ENCODE assay signal across 11 cellular contexts in the genomic region with DNA sequence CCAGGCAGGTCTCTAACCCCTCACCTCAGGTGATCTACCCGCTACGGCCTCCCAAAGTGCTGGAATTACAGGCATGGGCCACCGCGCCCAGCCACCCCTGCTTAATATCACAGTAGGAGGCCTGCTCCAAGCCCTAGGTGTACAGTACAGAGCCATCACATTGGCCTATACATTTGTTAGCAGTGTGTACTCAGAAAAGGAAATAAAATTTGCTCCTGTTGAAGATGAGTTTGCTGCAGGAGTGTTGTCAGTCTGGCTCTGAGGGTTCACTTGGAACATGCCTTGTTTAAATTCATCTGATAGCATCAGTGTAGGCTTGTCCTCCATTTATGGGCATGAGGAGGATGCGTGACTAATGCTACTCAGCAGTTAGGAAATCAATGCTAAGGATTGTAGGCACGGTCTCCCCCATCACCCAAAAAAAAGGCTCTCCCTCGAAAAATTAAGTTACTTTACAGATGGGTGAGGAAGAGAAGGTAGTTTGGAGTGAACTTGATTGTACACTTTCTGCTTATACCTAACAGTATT.
DNase-seq lines count a peak whose midpoint lies in the region; ATAC-seq and TF ChIP-seq lines count a peak whose summit lies in the region.
"Had no signal": no experiment of that assay in that cellular context is flagged by ENCODE, and none has a peak within 500 bp of the region (broad histone marks: within the 10 kb centered on the region; RNA-seq: fewer than 3 reads in every experiment).

No MANE protein-coding gene starts in this region.

- H3K36me3 ChIP-seq in stomach smooth muscle (ENCODE audit: control insufficient read depth in 2 of 2, insufficient read depth in 2 of 2, low read length in 2 of 2), result no peaks in the 10 kb centered on the region
- H3K36me3 ChIP-seq: HAP-1 had no signal

- DNase-seq in HCEC 1CT (peak; percentile 92), foreskin fibroblast (peak; percentile 81 to 87), NCI-H1105 treated with DMSO at 0.1 percent for 48 hours (lab: John Stamatoyannopoulos, UW) (no peak)
- DNase-seq in activated CD4-positive, CD25-positive, alpha-beta regulatory T cell (lab: John Stamatoyannopoulos, UW), result no peak
- DNase-seq in stimulated activated CD4-positive, alpha-beta T cell treated with anti-CD3 and anti-CD28 coated beads, Interleukin-4, amount 100 ng/mL, for 1 hour, result no peak
- DNase-seq in stimulated activated CD4-positive, alpha-beta T cell treated with anti-CD3 and anti-CD28 coated beads, Interleukin-15, amount 100 ng/mL, for 24 hours, result no peak
- DNase-seq: activated CD8-positive, alpha-beta memory T cell treated with anti-CD3 and anti-CD28 coated beads, Interleukin-2, amount 50 U/mL, for 48 hours; cortex of kidney had no signal

- no peak for TF ChIP-seq CTCF in foreskin fibroblast (IDR thresholded peaks at IDR 0.05; ENCODE audit: low read depth, low read length)

- peak overlapping the region in 1 of 2 donors; percentile 46 for H3K9ac ChIP-seq in stomach smooth muscle (ENCODE audit: low read length in 2 of 2)

- no peak overlapping the region for H3K4me3 ChIP-seq in foreskin fibroblast (ENCODE audit: low read depth in 1 of 2, low read length in 2 of 2)
- no peak overlapping the region for H3K4me3 ChIP-seq in stomach smooth muscle (ENCODE audit: low read length in 2 of 2)
- H3K4me3 ChIP-seq: HAP-1 had no signal

- no peaks in the 10 kb centered on the region for H3K27me3 ChIP-seq in stomach smooth muscle (ENCODE audit: control insufficient read depth in 1 of 2, insufficient read depth in 2 of 2, low read length in 2 of 2)

- H3K9me3 ChIP-seq in stomach smooth muscle (ENCODE audit: control insufficient read depth in 2 of 2, low read length in 2 of 2), result no peaks in the 10 kb centered on the region
- H3K9me3 ChIP-seq: HAP-1 had no signal

- peak; percentile 53 for ATAC-seq in SK-N-SH treated with all-trans-retinoic acid at 6 μM for 48 hours

- peaks cover 35% of the 10 kb centered on the region for H3K4me1 ChIP-seq in stomach smooth muscle (ENCODE audit: control insufficient read depth, insufficient read depth, low read length)

- peak overlapping the region; percentile 58 for H3K27ac ChIP-seq in stomach smooth muscle (ENCODE audit: low read length)

TF ChIP-seq in SK-N-SH treated with all-trans-retinoic acid at 6 μM for 48 hours, 23 proteins besides CTCF, POLR2A, EP300 and RAD21:
- TF ChIP-seq ZFP30 (CRISPR knock-in tag; IDR thresholded peaks at IDR 0.05) (no peak), BACH2 (CRISPR knock-in tag; IDR thresholded peaks at IDR 0.05; ENCODE audit: borderline replicate concordance) (no peak), CREB5 (CRISPR knock-in tag; IDR thresholded peaks at IDR 0.05; ENCODE audit: low read depth) (no peak), CSDC2 (CRISPR knock-in tag; IDR thresholded peaks at IDR 0.05) (no peak), TCF4 (CRISPR knock-in tag; IDR thresholded peaks at IDR 0.05; ENCODE audit: borderline replicate concordance) (no peak), ARNTL (CRISPR knock-in tag; IDR thresholded peaks at IDR 0.05; ENCODE audit: borderline replicate concordance, low read depth) (no peak), ZNF565 (CRISPR knock-in tag; conservative IDR thresholded peaks at IDR 0.05; ENCODE audit: low read depth) (no peak), POU6F1 (CRISPR knock-in tag; IDR thresholded peaks at IDR 0.05; ENCODE audit: borderline replicate concordance, low read depth) (no peak), ZNF70 (CRISPR knock-in tag; IDR thresholded peaks at IDR 0.05) (no peak), OSR1 (CRISPR knock-in tag; IDR thresholded peaks at IDR 0.05) (no peak), ZC3H10 (CRISPR knock-in tag; IDR thresholded peaks at IDR 0.05) (no peak), RARB (CRISPR knock-in tag; IDR thresholded peaks at IDR 0.05) (no peak), ESRRG (CRISPR knock-in tag; IDR thresholded peaks at IDR 0.05) (no peak), GLIS3 (CRISPR knock-in tag; IDR thresholded peaks at IDR 0.05) (no peak), PPARA (CRISPR knock-in tag; IDR thresholded peaks at IDR 0.05; ENCODE audit: borderline replicate concordance) (no peak), ISL1 (CRISPR knock-in tag; IDR thresholded peaks at IDR 0.05) (no peak), SNAI2 (CRISPR knock-in tag; IDR thresholded peaks at IDR 0.05) (no peak), ZFP3 (CRISPR knock-in tag; IDR thresholded peaks at IDR 0.05) (no peak)
- TF ChIP-seq, protein P1, sequence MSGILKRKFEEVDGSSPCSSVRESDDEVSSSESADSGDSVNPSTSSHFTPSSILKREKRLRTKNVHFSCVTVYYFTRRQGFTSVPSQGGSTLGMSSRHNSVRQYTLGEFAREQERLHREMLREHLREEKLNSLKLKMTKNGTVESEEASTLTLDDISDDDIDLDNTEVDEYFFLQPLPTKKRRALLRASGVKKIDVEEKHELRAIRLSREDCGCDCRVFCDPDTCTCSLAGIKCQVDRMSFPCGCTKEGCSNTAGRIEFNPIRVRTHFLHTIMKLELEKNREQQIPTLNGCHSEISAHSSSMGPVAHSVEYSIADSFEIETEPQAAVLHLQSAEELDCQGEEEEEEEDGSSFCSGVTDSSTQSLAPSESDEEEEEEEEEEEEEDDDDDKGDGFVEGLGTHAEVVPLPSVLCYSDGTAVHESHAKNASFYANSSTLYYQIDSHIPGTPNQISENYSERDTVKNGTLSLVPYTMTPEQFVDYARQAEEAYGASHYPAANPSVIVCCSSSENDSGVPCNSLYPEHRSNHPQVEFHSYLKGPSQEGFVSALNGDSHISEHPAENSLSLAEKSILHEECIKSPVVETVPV (CRISPR knock-in tag; IDR thresholded peaks at IDR 0.05), result no peak

Comparison
In these comparisons a context has a peak if more than half of its experiments do, and no peak if none do; other contexts are left out.
1. DNase-seq: peak in HCEC 1CT (single experiment) and foreskin fibroblast (2 of 2); none in activated CD4-positive, CD25-positive, alpha-beta regulatory T cell (0 of 4), stimulated activated CD4-positive, alpha-beta T cell treated with anti-CD3 and anti-CD28 coated beads, Interleukin-4, amount 100 ng/mL, for 1 hour (single experiment), stimulated activated CD4-positive, alpha-beta T cell treated with anti-CD3 and anti-CD28 coated beads, Interleukin-15, amount 100 ng/mL, for 24 hours (single experiment) and NCI-H1105 treated with DMSO at 0.1 percent for 48 hours (single experiment).